In genomic region chr11:73597340-73597955, GRCh38 we compare ENCODE assay signal across 8 cellular contexts. TPM values are rescaled to one million over a fixed set of nuclear protein-coding genes. Genes with fewer than 3 reads are reported as not detected.
A peak's percentile ranks its signal among the peaks of the same experiment; 100 is the strongest.
DNase-seq lines count a peak whose midpoint lies in the region; ATAC-seq and TF ChIP-seq lines count a peak whose summit lies in the region.

No MANE protein-coding gene starts in this region.

- peak; percentile 3 for ATAC-seq in HG02970 (IDR thresholded peaks at IDR 0.05; ENCODE audit: low FRiP score, unreplicated experiment)
- ATAC-seq in body of pancreas: no peak
- ATAC-seq in HG02852 (IDR thresholded peaks at IDR 0.05; ENCODE audit: unreplicated experiment): no peak

- H3K27me3 ChIP-seq in BLaER1 treated with 17β-estradiol and CSF1 and Interleukin-3, amounts not matched to agents 10 nM and 100 nM: no peaks in the 10 kb centered on the region
- H3K27me3 ChIP-seq in body of pancreas (no peaks in the 10 kb centered on the region), liver (ENCODE audit: control insufficient read depth in 4 of 4, insufficient read depth in 4 of 4, low read length in 3 of 4) (no peaks in the 10 kb centered on the region), thyroid gland (no peaks in the 10 kb centered on the region)

- TF ChIP-seq CTCF in body of pancreas (IDR thresholded peaks at IDR 0.05) (no peak), liver (IDR thresholded peaks at IDR 0.05; ENCODE audit: low read depth, low read length, missing input control) (no peak), thyroid gland (IDR thresholded peaks at IDR 0.05) (no peak)

- peak overlapping the region; percentile 75 to 89 (median 82) for H3K4me3 ChIP-seq in BLaER1 treated with 17β-estradiol and CSF1 and Interleukin-3, amounts not matched to agents 10 nM and 100 nM
- H3K4me3 ChIP-seq in body of pancreas (peak overlapping the region; percentile 85 to 95), liver (ENCODE audit: low read depth in 1 of 3, low read length in 3 of 3) (peak overlapping the region; percentile 77 to 96 (median 92)), thyroid gland (replicated peaks in 1 of 3) (peak overlapping the region; percentile 9 to 86 (median 68))

- peak overlapping the region; percentile 84 to 89 (median 89) for H3K9ac ChIP-seq in BLaER1 treated with 17β-estradiol and CSF1 and Interleukin-3, amounts not matched to agents 10 nM and 100 nM
- H3K9ac ChIP-seq in liver (ENCODE audit: low read depth in 1 of 2, low read length in 2 of 2): peak overlapping the region; percentile 45 to 54

- 3 to 7% methylated on average over 15 to 27 of the region's 27 CpGs for WGBS in body of pancreas, 2 donors
- WGBS in liver: 4% methylated on average over 27 of the region's 27 CpGs
- 3 to 5% methylated on average over 11 to 23 of the region's 27 CpGs for WGBS in thyroid gland, 2 donors

- H3K9me3 ChIP-seq in BLaER1 treated with 17β-estradiol and CSF1 and Interleukin-3, amounts not matched to agents 10 nM and 100 nM (replicated peaks in 1 of 11): no peaks in the 10 kb centered on the region
- H3K9me3 ChIP-seq in body of pancreas (no peaks in the 10 kb centered on the region), liver (ENCODE audit: control insufficient read depth in 4 of 4, low read length in 3 of 4) (no peaks in the 10 kb centered on the region), thyroid gland (no peaks in the 10 kb centered on the region)

- peaks cover 0 to 34% (median 6%) of the 10 kb centered on the region in 11 experiments; a peak in 8 of 22 replicates for H4K20me1 ChIP-seq in BLaER1 treated with 17β-estradiol and CSF1 and Interleukin-3, amounts not matched to agents 10 nM and 100 nM

- no peaks in the 10 kb centered on the region for H3K36me3 ChIP-seq in BLaER1 treated with 17β-estradiol and CSF1 and Interleukin-3, amounts not matched to agents 10 nM and 100 nM
- H3K36me3 ChIP-seq in body of pancreas (replicated peaks in 1 of 2; ENCODE audit: insufficient read depth in 1 of 2, low read depth in 2 of 2): no peaks in the 10 kb centered on the region
- no peaks in the 10 kb centered on the region for H3K36me3 ChIP-seq in liver (ENCODE audit: control insufficient read depth in 4 of 4, insufficient read depth in 3 of 4, low read depth in 1 of 4, low read length in 3 of 4)
- H3K36me3 ChIP-seq in thyroid gland: no peaks in the 10 kb centered on the region

- H3K4me1 ChIP-seq in BLaER1 treated with 17β-estradiol and CSF1 and Interleukin-3, amounts not matched to agents 10 nM and 100 nM: peaks cover 30 to 52% (median 42%) of the 10 kb centered on the region in 10 experiments
- H3K4me1 ChIP-seq in body of pancreas: peaks cover 16% of the 10 kb centered on the region
- peaks cover 3 to 19% (median 11%) of the 10 kb centered on the region in 4 donors for H3K4me1 ChIP-seq in liver (ENCODE audit: control insufficient read depth in 4 of 4, insufficient read depth in 4 of 4, low read length in 3 of 4)
- peaks cover 12 to 24% of the 10 kb centered on the region in 2 donors for H3K4me1 ChIP-seq in thyroid gland

- peak overlapping the region; percentile 92 to 99 (median 96) for H3K4me2 ChIP-seq in BLaER1 treated with 17β-estradiol and CSF1 and Interleukin-3, amounts not matched to agents 10 nM and 100 nM

- no peak for TF ChIP-seq RAD21 in liver (IDR thresholded peaks at IDR 0.05)

- intact Hi-C loops in body of pancreas (cut with DNase I): no loop called here
- intact Hi-C loops in thyroid gland (cut with DNase I): no loop called here

- DNase-seq in body of pancreas (no peak), thyroid gland (peak in 1 of 2 donors; percentile 2), AML-193 (lab: John Stamatoyannopoulos, UW) (no peak), NCI-H2107 (lab: John Stamatoyannopoulos, UW) (no peak)

- TF ChIP-seq POLR2A in body of pancreas (IDR thresholded peaks at IDR 0.05): no peak
- no peak for TF ChIP-seq POLR2A in thyroid gland (IDR thresholded peaks at IDR 0.05)

- H3K27ac ChIP-seq in BLaER1 treated with 17β-estradiol and CSF1 and Interleukin-3, amounts not matched to agents 10 nM and 100 nM: peak overlapping the region; percentile 70 to 93 (median 87); a peak in 21 of 22 replicates
- H3K27ac ChIP-seq in body of pancreas (peak overlapping the region; percentile 70 to 85 (median 78)), liver (ENCODE audit: low read depth in 1 of 2, low read length in 2 of 2) (peak overlapping the region; percentile 68 to 91), thyroid gland (peak overlapping the region in 2 of 3 donors; percentile 76 to 77)

TF ChIP-seq in liver, 16 proteins besides CTCF, POLR2A, EP300 and RAD21:
- no peak for TF ChIP-seq TAF1 (conservative IDR thresholded peaks at IDR 0.05)
- TF ChIP-seq MAX (IDR thresholded peaks at IDR 0.05): no peak
- TF ChIP-seq HNF4A (conservative IDR thresholded peaks at IDR 0.05): no peak
- TF ChIP-seq ZBTB33 (IDR thresholded peaks at IDR 0.05): no peak
- no peak for TF ChIP-seq NR2F2 (IDR thresholded peaks at IDR 0.05)
- TF ChIP-seq, protein P1, sequence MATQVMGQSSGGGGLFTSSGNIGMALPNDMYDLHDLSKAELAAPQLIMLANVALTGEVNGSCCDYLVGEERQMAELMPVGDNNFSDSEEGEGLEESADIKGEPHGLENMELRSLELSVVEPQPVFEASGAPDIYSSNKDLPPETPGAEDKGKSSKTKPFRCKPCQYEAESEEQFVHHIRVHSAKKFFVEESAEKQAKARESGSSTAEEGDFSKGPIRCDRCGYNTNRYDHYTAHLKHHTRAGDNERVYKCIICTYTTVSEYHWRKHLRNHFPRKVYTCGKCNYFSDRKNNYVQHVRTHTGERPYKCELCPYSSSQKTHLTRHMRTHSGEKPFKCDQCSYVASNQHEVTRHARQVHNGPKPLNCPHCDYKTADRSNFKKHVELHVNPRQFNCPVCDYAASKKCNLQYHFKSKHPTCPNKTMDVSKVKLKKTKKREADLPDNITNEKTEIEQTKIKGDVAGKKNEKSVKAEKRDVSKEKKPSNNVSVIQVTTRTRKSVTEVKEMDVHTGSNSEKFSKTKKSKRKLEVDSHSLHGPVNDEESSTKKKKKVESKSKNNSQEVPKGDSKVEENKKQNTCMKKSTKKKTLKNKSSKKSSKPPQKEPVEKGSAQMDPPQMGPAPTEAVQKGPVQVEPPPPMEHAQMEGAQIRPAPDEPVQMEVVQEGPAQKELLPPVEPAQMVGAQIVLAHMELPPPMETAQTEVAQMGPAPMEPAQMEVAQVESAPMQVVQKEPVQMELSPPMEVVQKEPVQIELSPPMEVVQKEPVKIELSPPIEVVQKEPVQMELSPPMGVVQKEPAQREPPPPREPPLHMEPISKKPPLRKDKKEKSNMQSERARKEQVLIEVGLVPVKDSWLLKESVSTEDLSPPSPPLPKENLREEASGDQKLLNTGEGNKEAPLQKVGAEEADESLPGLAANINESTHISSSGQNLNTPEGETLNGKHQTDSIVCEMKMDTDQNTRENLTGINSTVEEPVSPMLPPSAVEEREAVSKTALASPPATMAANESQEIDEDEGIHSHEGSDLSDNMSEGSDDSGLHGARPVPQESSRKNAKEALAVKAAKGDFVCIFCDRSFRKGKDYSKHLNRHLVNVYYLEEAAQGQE (IDR thresholded peaks at IDR 0.05): no peak
- no peak for TF ChIP-seq RXRA (IDR thresholded peaks at IDR 0.05)
- no peak for TF ChIP-seq FOXA1 (IDR thresholded peaks at IDR 0.05)
- TF ChIP-seq YY1 (IDR thresholded peaks at IDR 0.05): no peak
- no peak for TF ChIP-seq FOXA2 (IDR thresholded peaks at IDR 0.05)
- no peak for TF ChIP-seq GABPA (IDR thresholded peaks at IDR 0.05 in 1 of 2, conservative IDR thresholded peaks at IDR 0.05 in 1 of 2)
- TF ChIP-seq SP1 (IDR thresholded peaks at IDR 0.05): no peak
- no peak for TF ChIP-seq JUND (IDR thresholded peaks at IDR 0.05)
- no peak for TF ChIP-seq EGR1 (IDR thresholded peaks at IDR 0.05; ENCODE audit: low read depth in 2 of 2)
- TF ChIP-seq HNF4G (IDR thresholded peaks at IDR 0.05): no peak

RNA-seq across cellular contexts. Expression of gene FAM168A, which starts 0.5 kb away (rescaled TPM):
- total RNA-seq in body of pancreas: 10 to 100 TPM in 1 of 2 donors, 1 to 10 TPM in 1; 8.9 to 14.0 TPM
- total RNA-seq in liver: 10 to 100 TPM in 1 of 2 donors, 1 to 10 TPM in 1; 9.0 to 14.6 TPM
- 1 to 10 TPM; 4.8 to 9.2 TPM for polyA plus RNA-seq in liver
- total RNA-seq in thyroid gland: 10 to 100 TPM; 32.7 to 51.0 (median 40.2) TPM

RNA-seq across cellular contexts. Expression of gene PLEKHB1, which starts 48.9 kb away (rescaled TPM):
- 10 to 100 TPM; 22.4 to 42.5 TPM for total RNA-seq in body of pancreas
- 1 to 10 TPM in 1 of 2 donors, under 1 TPM in 1; 0.75 to 1.3 TPM for total RNA-seq in liver
- polyA plus RNA-seq in liver: 1 to 10 TPM in 1 of 2 donors, under 1 TPM in 1; 0.92 to 1.4 TPM
- 10 to 100 TPM; 25.1 to 98.8 (median 77.4) TPM for total RNA-seq in thyroid gland

Comparison
In these comparisons a context has a peak if more than half of its experiments do, and no peak if none do; other contexts are left out.
1. RNA of gene PLEKHB1, which starts 48.9 kb away (total RNA-seq): 25.1 to 98.8 TPM in thyroid gland and 22.4 to 42.5 TPM in body of pancreas; 0.75 to 1.3 TPM in liver; every median in the first group is over 10 times any median in the second.
2. Peak in every context shown above with its lines, with median percentiles within 50 percentile points of each other: H3K27ac ChIP-seq and H3K4me3 ChIP-seq.